9 cellular contexts compared by ENCODE assay signal in genomic region chr9:110050925-110051355, GRCh38.
DNase-seq lines count a peak whose midpoint lies in the region; ATAC-seq and TF ChIP-seq lines count a peak whose summit lies in the region.
"Had no signal": no experiment of that assay in that cellular context is flagged by ENCODE, and none has a peak within 500 bp of the region (broad histone marks: within the 10 kb centered on the region; RNA-seq: fewer than 3 reads in every experiment).

No MANE protein-coding gene starts in this region.

- peak; percentile 48 for DNase-seq in LoVo (ENCODE audit: low spot score)
- no peak for DNase-seq in activated naive CD8-positive, alpha-beta T cell treated with anti-CD3 and anti-CD28 coated beads for 36 hours
- peak; percentile 34 for DNase-seq in lung (ENCODE audit: low spot score)
- no peak for DNase-seq in NCI-H2107 treated with DMSO at 0.1 percent for 48 hours (lab: John Stamatoyannopoulos, UW; ENCODE audit: unreplicated experiment)
- DNase-seq in WERI-Rb-1: no peak
- DNase-seq in 8988T: no peak

- H3K27ac Mint-ChIP-seq in activated naive CD8-positive, alpha-beta T cell treated with anti-CD3 and anti-CD28 coated beads for 36 hours: no peak overlapping the region
- H3K27ac Mint-ChIP-seq: activated naive CD8-positive, alpha-beta T cell had no signal

- H3K36me3 Mint-ChIP-seq in activated naive CD8-positive, alpha-beta T cell treated with anti-CD3 and anti-CD28 coated beads for 36 hours: no peaks in the 10 kb centered on the region
- H3K36me3 Mint-ChIP-seq: activated naive CD8-positive, alpha-beta T cell had no signal

- H3K4me1 ChIP-seq in lung (ENCODE audit: control insufficient read depth in 2 of 2, insufficient read depth in 2 of 2, low read length in 2 of 2): peaks cover 14 to 16% of the 10 kb centered on the region in 2 donors

- H3K4me3 Mint-ChIP-seq in activated naive CD8-positive, alpha-beta T cell treated with anti-CD3 and anti-CD28 coated beads for 36 hours: peak overlapping the region; percentile 22

- H3K27ac ChIP-seq in lung (ENCODE audit: low read depth in 1 of 2, low read length in 1 of 2) (peak overlapping the region in 1 of 2 donors; percentile 100), WERI-Rb-1 (no peak overlapping the region)

- H3K9me3 Mint-ChIP-seq in activated naive CD8-positive, alpha-beta T cell treated with anti-CD3 and anti-CD28 coated beads for 36 hours: no peaks in the 10 kb centered on the region

- 15 to 24% methylated on average over 1 of the region's 1 CpG for WGBS in lung, 2 donors

- no peaks in the 10 kb centered on the region for H3K36me3 ChIP-seq in lung (ENCODE audit: control insufficient read depth in 2 of 2, insufficient read depth in 2 of 2, low read length in 2 of 2)
- H3K36me3 ChIP-seq in WERI-Rb-1: no peaks in the 10 kb centered on the region

- no peak for TF ChIP-seq CTCF in GM12875 (IDR thresholded peaks at IDR 0.05; ENCODE audit: borderline replicate concordance, insufficient read depth, low read depth, low read length)
- no peak for TF ChIP-seq CTCF in lung (IDR thresholded peaks at IDR 0.05; ENCODE audit: control extremely low read depth, extremely low read depth)
- TF ChIP-seq CTCF in WERI-Rb-1 (IDR thresholded peaks at IDR 0.05; ENCODE audit: low read depth, low read length): no peak

- H3K27me3 ChIP-seq in lung (ENCODE audit: control insufficient read depth, insufficient read depth) (no peaks in the 10 kb centered on the region), WERI-Rb-1 (ENCODE audit: insufficient read depth, low read depth, severe bottlenecking) (peaks cover 8% of the 10 kb centered on the region)

- H3K9me3 ChIP-seq in lung (ENCODE audit: control insufficient read depth in 2 of 2, insufficient read depth in 1 of 2, low read length in 1 of 2): peaks cover 0 to 4% of the 10 kb centered on the region in 2 donors
- no peaks in the 10 kb centered on the region for H3K9me3 ChIP-seq in WERI-Rb-1 (ENCODE audit: severe bottlenecking)

- peaks cover 60% of the 10 kb centered on the region for H3K27me3 Mint-ChIP-seq in activated naive CD8-positive, alpha-beta T cell treated with anti-CD3 and anti-CD28 coated beads for 36 hours

- ATAC-seq in GM21717 (IDR thresholded peaks at IDR 0.05; ENCODE audit: unreplicated experiment) (peak; percentile 54), lung (ENCODE audit: insufficient read depth, low FRiP score) (no peak)

- peaks cover 11% of the 10 kb centered on the region for H3K4me1 Mint-ChIP-seq in activated naive CD8-positive, alpha-beta T cell treated with anti-CD3 and anti-CD28 coated beads for 36 hours

- H3K4me3 ChIP-seq in GM12875 (ENCODE audit: low read depth, low read length) (peak overlapping the region; percentile 91), lung (no peak overlapping the region), WERI-Rb-1 (ENCODE audit: low read depth, low read length) (no peak overlapping the region)

Comparison
In these comparisons a context has a peak if more than half of its experiments do, and no peak if none do; other contexts are left out.
1. DNase-seq: peak in LoVo (single experiment) and lung (single experiment); none in activated naive CD8-positive, alpha-beta T cell treated with anti-CD3 and anti-CD28 coated beads for 36 hours (single experiment), NCI-H2107 treated with DMSO at 0.1 percent for 48 hours (single experiment), WERI-Rb-1 (single experiment) and 8988T (single experiment).